ENCODE assay signal across 1 cellular context in the genomic region with DNA sequence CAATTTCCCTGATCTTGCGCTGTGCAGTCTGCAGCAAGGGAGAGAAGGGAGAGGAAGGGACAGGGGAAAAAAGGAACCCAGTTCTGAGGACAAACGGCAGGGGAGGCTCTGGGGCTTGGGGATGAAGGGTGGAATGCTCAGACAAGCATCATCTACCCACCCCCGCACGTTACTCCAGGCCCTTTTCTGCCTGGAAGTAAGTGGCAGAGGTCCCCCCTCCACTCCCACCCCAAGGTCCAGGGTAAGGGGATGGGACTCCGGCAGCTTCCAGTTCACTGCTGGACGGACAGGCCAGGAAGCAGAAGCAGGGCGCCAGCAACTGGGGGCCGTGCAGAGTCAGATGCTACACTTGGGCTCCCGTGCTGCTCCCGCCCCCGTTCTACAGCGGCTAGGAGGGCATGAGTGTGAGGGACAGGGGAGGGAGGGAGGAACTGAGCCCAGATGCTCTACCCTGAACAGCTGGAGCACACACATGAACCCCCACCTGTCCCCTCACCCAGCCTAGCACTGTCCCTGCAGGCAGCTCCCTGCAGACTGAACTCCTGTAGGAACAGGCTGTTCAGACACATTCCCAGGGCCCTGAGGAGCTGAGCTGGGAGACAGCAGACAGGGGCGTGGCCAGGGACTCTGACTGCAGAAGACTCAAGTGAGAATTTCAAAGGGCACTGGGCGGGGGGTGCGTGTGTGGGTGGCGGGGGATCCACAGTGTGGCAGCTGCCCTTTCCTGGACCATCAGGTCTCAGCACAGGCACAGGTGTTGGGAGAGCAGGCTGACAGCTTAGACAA.
TF ChIP-seq lines count a peak whose summit lies in the region.

No MANE protein-coding gene starts in this region.

TF ChIP-seq in A549, 52 proteins besides CTCF, POLR2A, EP300 and RAD21 (continued from another document):
- TF ChIP-seq, protein P1, sequence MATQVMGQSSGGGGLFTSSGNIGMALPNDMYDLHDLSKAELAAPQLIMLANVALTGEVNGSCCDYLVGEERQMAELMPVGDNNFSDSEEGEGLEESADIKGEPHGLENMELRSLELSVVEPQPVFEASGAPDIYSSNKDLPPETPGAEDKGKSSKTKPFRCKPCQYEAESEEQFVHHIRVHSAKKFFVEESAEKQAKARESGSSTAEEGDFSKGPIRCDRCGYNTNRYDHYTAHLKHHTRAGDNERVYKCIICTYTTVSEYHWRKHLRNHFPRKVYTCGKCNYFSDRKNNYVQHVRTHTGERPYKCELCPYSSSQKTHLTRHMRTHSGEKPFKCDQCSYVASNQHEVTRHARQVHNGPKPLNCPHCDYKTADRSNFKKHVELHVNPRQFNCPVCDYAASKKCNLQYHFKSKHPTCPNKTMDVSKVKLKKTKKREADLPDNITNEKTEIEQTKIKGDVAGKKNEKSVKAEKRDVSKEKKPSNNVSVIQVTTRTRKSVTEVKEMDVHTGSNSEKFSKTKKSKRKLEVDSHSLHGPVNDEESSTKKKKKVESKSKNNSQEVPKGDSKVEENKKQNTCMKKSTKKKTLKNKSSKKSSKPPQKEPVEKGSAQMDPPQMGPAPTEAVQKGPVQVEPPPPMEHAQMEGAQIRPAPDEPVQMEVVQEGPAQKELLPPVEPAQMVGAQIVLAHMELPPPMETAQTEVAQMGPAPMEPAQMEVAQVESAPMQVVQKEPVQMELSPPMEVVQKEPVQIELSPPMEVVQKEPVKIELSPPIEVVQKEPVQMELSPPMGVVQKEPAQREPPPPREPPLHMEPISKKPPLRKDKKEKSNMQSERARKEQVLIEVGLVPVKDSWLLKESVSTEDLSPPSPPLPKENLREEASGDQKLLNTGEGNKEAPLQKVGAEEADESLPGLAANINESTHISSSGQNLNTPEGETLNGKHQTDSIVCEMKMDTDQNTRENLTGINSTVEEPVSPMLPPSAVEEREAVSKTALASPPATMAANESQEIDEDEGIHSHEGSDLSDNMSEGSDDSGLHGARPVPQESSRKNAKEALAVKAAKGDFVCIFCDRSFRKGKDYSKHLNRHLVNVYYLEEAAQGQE (IDR thresholded peaks at IDR 0.05) = no peak
TF ChIP-seq in A549: peak in this region for 0.
